1 cellular context compared by ENCODE assay signal in genomic region chr9:105320568-105320967, GRCh38.
TF ChIP-seq lines count a peak whose summit lies in the region.

No MANE protein-coding gene starts in this region.

TF ChIP-seq in WTC11, 78 proteins besides CTCF, POLR2A, EP300 and RAD21 (continued from another document):
- TF ChIP-seq AFF4 (CRISPR knock-in tag; IDR thresholded peaks at IDR 0.05; ENCODE audit: borderline replicate concordance) (no peak), RORB (CRISPR knock-in tag; IDR thresholded peaks at IDR 0.05) (no peak), ZNF317 (CRISPR knock-in tag; IDR thresholded peaks at IDR 0.05; ENCODE audit: borderline replicate concordance, low read depth) (no peak), CREB1 (CRISPR knock-in tag; IDR thresholded peaks at IDR 0.05) (no peak), TEAD1 (CRISPR knock-in tag; IDR thresholded peaks at IDR 0.05) (no peak)
